ENCODE assay signal across 28 cellular contexts in genomic region chr5:115898656-115899055, GRCh38. TPM values are rescaled to one million over a fixed set of nuclear protein-coding genes. Genes with fewer than 3 reads are reported as not detected.
DNase-seq lines count a peak whose midpoint lies in the region; ATAC-seq and TF ChIP-seq lines count a peak whose summit lies in the region.
"Had no signal": no experiment of that assay in that cellular context is flagged by ENCODE, and none has a peak within 500 bp of the region (broad histone marks: within the 10 kb centered on the region; RNA-seq: fewer than 3 reads in every experiment).

No MANE protein-coding gene starts in this region.

- peaks cover 7 to 12% of the 10 kb centered on the region in 2 donors for H3K4me1 Mint-ChIP-seq in natural killer cell
- peaks cover 0 to 3% of the 10 kb centered on the region in 2 donors for H3K4me1 Mint-ChIP-seq in natural killer cell treated with Interleukin-12 subunit alpha and Interleukin-12 subunit beta and Interleukin-15 and Interleukin-18, amount 100 ng/mL, for 72 hours (ENCODE audit: low read depth in 2 of 2)
- H3K4me1 Mint-ChIP-seq: activated B cell treated with CpG ODN at 0.5 μM for 24 hours, B cell had no signal

- intact Hi-C loops in natural killer cell (cut with micrococcal nuclease), result no loop called here

- H3K36me3 Mint-ChIP-seq in natural killer cell, result no peaks in the 10 kb centered on the region
- H3K36me3 Mint-ChIP-seq in natural killer cell treated with Interleukin-12 subunit alpha and Interleukin-12 subunit beta and Interleukin-15 and Interleukin-18, amount 100 ng/mL, for 72 hours, result no peaks in the 10 kb centered on the region

- no peak for TF ChIP-seq CTCF in natural killer cell (IDR thresholded peaks at IDR 0.05)
- TF ChIP-seq CTCF in fibroblast of villous mesenchyme (IDR thresholded peaks at IDR 0.05; ENCODE audit: insufficient read depth, low read depth, low read length), result no peak
- TF ChIP-seq CTCF in right atrium auricular region (IDR thresholded peaks at IDR 0.05), result no peak

- H3K27ac ChIP-seq in right atrium auricular region, result no peak overlapping the region
- H3K27ac ChIP-seq: 22Rv1, ascending aorta, pancreas, thyroid gland had no signal

- H3K4me1 ChIP-seq in right atrium auricular region, result no peaks in the 10 kb centered on the region
- H3K4me1 ChIP-seq: ascending aorta, pancreas had no signal

- H3K36me3 ChIP-seq in right atrium auricular region, result peaks cover 6% of the 10 kb centered on the region
- H3K36me3 ChIP-seq: pancreas, thyroid gland had no signal

- no peak for DNase-seq in natural killer cell
- no peak for DNase-seq in natural killer cell treated with Interleukin-12 subunit alpha and Interleukin-12 subunit beta and Interleukin-15 and Interleukin-18, amount 100 ng/mL, for 72 hours (ENCODE audit: low spot score)
- peak; percentile 8 for DNase-seq in RPMI7951 (ENCODE audit: low read depth)
- DNase-seq in fibroblast of villous mesenchyme (ENCODE audit: low read depth), result peak; percentile 23
- DNase-seq in right atrium auricular region (ENCODE audit: low spot score), result no peak
- DNase-seq in OCI-M1 (lab: John Stamatoyannopoulos, UW), result no peak
- DNase-seq in activated T-cell treated with anti-CD3 and anti-CD28 coated beads, Interleukin-2, amount 50 U/mL, for 48 hours, result no peak
- DNase-seq in OCI-M2 (lab: John Stamatoyannopoulos, UW; ENCODE audit: unreplicated experiment), result no peak
- DNase-seq: activated B cell treated with CpG ODN at 0.5 μM for 24 hours; activated CD8-positive, alpha-beta memory T cell treated with anti-CD3 and anti-CD28 coated beads, Interleukin-2, amount 50 U/mL, for 4 hours; cerebellar nuclear complex; DMS53; head of caudate nucleus; naive thymus-derived CD4-positive, alpha-beta T cell; NCI-H1092 treated with DMSO at 0.1 percent for 48 hours; NCI-H2029; NCI-H345; NCI-H774; pancreas; SHP77 treated with DMSO at 0.1 percent for 48 hours; stimulated activated naive CD4-positive, alpha-beta T cell treated with Interleukin-2 at 50 U/mL for 16 hours; thyroid gland had no signal

- ATAC-seq in natural killer cell, result no peak
- no peak for ATAC-seq in natural killer cell treated with Interleukin-12 subunit alpha and Interleukin-12 subunit beta and Interleukin-15 and Interleukin-18, amount 100 ng/mL, for 72 hours
- ATAC-seq: left lobe of liver; naive thymus-derived CD4-positive, alpha-beta T cell; pancreas had no signal

- H3K27me3 Mint-ChIP-seq in natural killer cell (ENCODE audit: low read depth in 2 of 2), result no peaks in the 10 kb centered on the region
- H3K27me3 Mint-ChIP-seq in natural killer cell treated with Interleukin-12 subunit alpha and Interleukin-12 subunit beta and Interleukin-15 and Interleukin-18, amount 100 ng/mL, for 72 hours, result no peaks in the 10 kb centered on the region
- H3K27me3 Mint-ChIP-seq: activated B cell treated with CpG ODN at 0.5 μM for 24 hours; B cell; naive thymus-derived CD4-positive, alpha-beta T cell had no signal

- no peak overlapping the region for H3K4me3 ChIP-seq in fibroblast of villous mesenchyme (ENCODE audit: low read depth, low read length)
- H3K4me3 ChIP-seq in right atrium auricular region, result no peak overlapping the region
- H3K4me3 ChIP-seq: ascending aorta, pancreas, thyroid gland had no signal

- H3K27me3 ChIP-seq in right atrium auricular region, result no peaks in the 10 kb centered on the region
- H3K27me3 ChIP-seq: ascending aorta, pancreas, thyroid gland had no signal

- peak overlapping the region; percentile 14 for H3K27ac Mint-ChIP-seq in natural killer cell
- H3K27ac Mint-ChIP-seq in natural killer cell treated with Interleukin-12 subunit alpha and Interleukin-12 subunit beta and Interleukin-15 and Interleukin-18, amount 100 ng/mL, for 72 hours, result no peak overlapping the region
- H3K27ac Mint-ChIP-seq: activated B cell treated with CpG ODN at 0.5 μM for 24 hours; activated naive CD4-positive, alpha-beta T cell treated with anti-CD3 and anti-CD28 coated beads, Interleukin-2, amount 50 U/mL, for 72 hours; activated T-helper 2 cell treated with anti-CD3 and anti-CD28 coated beads, Interferon-gamma antibody, Interleukin-2, Interleukin-4, amounts not matched to agents 10 μg/mL and 5 μg/mL and 100 μg/mL, durations not matched to agents 14 hours and 24 hours and 36 hours; B cell; naive thymus-derived CD4-positive, alpha-beta T cell had no signal

- no peaks in the 10 kb centered on the region for H3K9me3 Mint-ChIP-seq in natural killer cell
- no peaks in the 10 kb centered on the region for H3K9me3 Mint-ChIP-seq in natural killer cell treated with Interleukin-12 subunit alpha and Interleukin-12 subunit beta and Interleukin-15 and Interleukin-18, amount 100 ng/mL, for 72 hours
- H3K9me3 Mint-ChIP-seq: activated B cell treated with CpG ODN at 0.5 μM for 24 hours; activated naive CD4-positive, alpha-beta T cell treated with anti-CD3 and anti-CD28 coated beads, Interleukin-2, amount 50 U/mL, for 72 hours; activated T-helper 2 cell treated with anti-CD3 and anti-CD28 coated beads, Interferon-gamma antibody, Interleukin-2, Interleukin-4, amounts not matched to agents 10 μg/mL and 5 μg/mL and 100 μg/mL, durations not matched to agents 14 hours and 24 hours and 36 hours; naive thymus-derived CD4-positive, alpha-beta T cell had no signal

- H3K4me3 Mint-ChIP-seq in natural killer cell, result no peak overlapping the region
- H3K4me3 Mint-ChIP-seq in natural killer cell treated with Interleukin-12 subunit alpha and Interleukin-12 subunit beta and Interleukin-15 and Interleukin-18, amount 100 ng/mL, for 72 hours, result no peak overlapping the region
- H3K4me3 Mint-ChIP-seq: activated B cell treated with CpG ODN at 0.5 μM for 24 hours; B cell; naive thymus-derived CD4-positive, alpha-beta T cell had no signal

- H3K9me3 ChIP-seq in right atrium auricular region, result no peaks in the 10 kb centered on the region
- H3K9me3 ChIP-seq: ascending aorta, pancreas, thyroid gland had no signal

RNA-seq across cellular contexts. Expression of gene AP3S1, which starts 56.9 kb away (rescaled TPM):
- total RNA-seq in natural killer cell (10 to 100 TPM; 35.5 to 57.9 (median 37.1) TPM), fibroblast of villous mesenchyme (86.7 and 126 TPM in 2 replicates), right atrium auricular region (10 to 100 TPM; 50.1 to 63.4 TPM)
- 10 to 100 TPM; 35.8 to 56.4 TPM for total RNA-seq in natural killer cell treated with Interleukin-12 subunit alpha and Interleukin-12 subunit beta and Interleukin-15 and Interleukin-18, amount 100 ng/mL, for 72 hours
- 132 and 135 TPM in 2 replicates for total RNA-seq in RPMI7951 (2014; rRNA removed; shearing (Covaris generic))

RNA-seq across cellular contexts. Expression of gene ATG12, which starts 57.3 kb away (rescaled TPM):
- 100 to 1,000 TPM in 1 of 3 donors, 10 to 100 TPM in 2; 88.9 to 108 (median 92.9) TPM for total RNA-seq in natural killer cell
- total RNA-seq in natural killer cell treated with Interleukin-12 subunit alpha and Interleukin-12 subunit beta and Interleukin-15 and Interleukin-18, amount 100 ng/mL, for 72 hours, result 10 to 100 TPM; 35.1 to 63.9 TPM
- total RNA-seq in RPMI7951 (2014; rRNA removed; shearing (Covaris generic)), result 58.7 and 64.4 TPM in 2 replicates
- total RNA-seq in fibroblast of villous mesenchyme, result 64.7 and 65.6 TPM in 2 replicates
- total RNA-seq in right atrium auricular region, result 10 to 100 TPM; 15.7 to 19.4 TPM

Comparison
In these comparisons a context has a peak if more than half of its experiments do, and no peak if none do; other contexts are left out.
1. H3K27ac Mint-ChIP-seq: peak in natural killer cell (2 of 2); none in natural killer cell treated with Interleukin-12 subunit alpha and Interleukin-12 subunit beta and Interleukin-15 and Interleukin-18, amount 100 ng/mL, for 72 hours (0 of 2).
2. DNase-seq: peak in RPMI7951 (single experiment) and fibroblast of villous mesenchyme (single experiment); none in natural killer cell (single experiment), natural killer cell treated with Interleukin-12 subunit alpha and Interleukin-12 subunit beta and Interleukin-15 and Interleukin-18, amount 100 ng/mL, for 72 hours (single experiment), right atrium auricular region (single experiment), OCI-M1 (single experiment), activated T-cell treated with anti-CD3 and anti-CD28 coated beads, Interleukin-2, amount 50 U/mL, for 48 hours (0 of 2) and OCI-M2 (single experiment).